23 cellular contexts compared by ENCODE assay signal in the genomic region with DNA sequence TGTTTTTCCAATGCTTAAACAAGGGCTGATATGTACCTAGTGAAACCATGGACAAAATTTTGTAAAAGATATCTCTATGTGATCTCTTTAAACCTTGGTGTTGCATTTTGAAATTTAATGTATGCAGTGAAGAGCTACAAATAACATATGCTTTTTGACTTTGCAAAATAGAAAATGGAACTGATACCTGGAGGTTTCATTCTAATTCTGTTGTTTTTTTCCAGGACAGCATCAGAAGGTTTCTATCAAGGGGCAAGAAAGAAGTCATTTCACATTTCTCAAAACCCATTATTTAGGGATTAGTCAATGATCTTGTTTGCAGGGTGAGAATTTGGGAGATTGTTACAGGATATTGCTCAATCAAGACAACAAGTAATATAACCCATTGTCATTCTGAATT.
"Had no signal": no experiment of that assay in that cellular context is flagged by ENCODE, and none has a peak within 500 bp of the region (broad histone marks: within the 10 kb centered on the region; RNA-seq: fewer than 3 reads in every experiment).

No MANE protein-coding gene starts in this region.

- H3K4me1 ChIP-seq: esophagus muscularis mucosa, foreskin keratinocyte, gastroesophageal sphincter, heart left ventricle, left lung, lower lobe of right lung had no signal

- H3K79me2 ChIP-seq: hepatocyte had no signal

- H3K36me3 ChIP-seq: esophagus muscularis mucosa, gastroesophageal sphincter, heart left ventricle, left lung, lower lobe of right lung had no signal

- H2AFZ ChIP-seq: hepatocyte had no signal

- H3K27me3 Mint-ChIP-seq: naive B cell had no signal

- H3K4me3 Mint-ChIP-seq: mesothelial cell of epicardium, naive B cell had no signal

- H3K36me3 Mint-ChIP-seq: mesothelial cell of epicardium, naive B cell had no signal

- H3K9me3 ChIP-seq: esophagus muscularis mucosa, gastroesophageal sphincter, heart left ventricle, left lung, lower lobe of right lung, mucosa of descending colon had no signal

- H3K27ac Mint-ChIP-seq: mesothelial cell of epicardium, naive B cell had no signal

- FAIRE-seq: endothelial cell of umbilical vein, frontal cortex, islet of Langerhans, keratinocyte had no signal

- H3K27me3 ChIP-seq: dorsolateral prefrontal cortex, esophagus muscularis mucosa, foreskin keratinocyte, gastroesophageal sphincter, heart left ventricle, hepatocyte, left lung had no signal

- H3K4me1 Mint-ChIP-seq: mesothelial cell of epicardium, naive B cell had no signal

- H3K9me3 Mint-ChIP-seq: mesothelial cell of epicardium, naive B cell had no signal

- ATAC-seq: foreskin keratinocyte, gastroesophageal sphincter, heart left ventricle, left cardiac atrium, left lung, left ventricle myocardium superior, lower lobe of right lung, mucosa of descending colon had no signal

- H3K27ac ChIP-seq: coronary artery, dorsolateral prefrontal cortex, esophagus muscularis mucosa, foreskin keratinocyte, gastroesophageal sphincter, heart left ventricle, hepatocyte, left lung, lower lobe of right lung had no signal

- H3K4me3 ChIP-seq: coronary artery, dorsolateral prefrontal cortex, esophagus muscularis mucosa, gastroesophageal sphincter, heart left ventricle, hepatocyte, left lung, lower lobe of right lung, mucosa of descending colon had no signal

- DNase-seq: dermis blood vessel endothelial cell; dorsolateral prefrontal cortex; effector CD4-positive, alpha-beta T cell; effector memory CD4-positive, alpha-beta T cell; foreskin keratinocyte; heart left ventricle; hypothalamus; left cardiac atrium; left lung; left ventricle myocardium superior; lower lobe of right lung; mesenchymal stem cell; mucosa of descending colon; naive B cell had no signal

- H3K4me2 ChIP-seq: hepatocyte had no signal
